8 cellular contexts compared by ENCODE assay signal in genomic region chr18:76256897-76257500, GRCh38.
A peak's percentile ranks its signal among the peaks of the same experiment; 100 is the strongest.
DNase-seq lines count a peak whose midpoint lies in the region; ATAC-seq and TF ChIP-seq lines count a peak whose summit lies in the region.

No MANE protein-coding gene starts in this region.

- TF ChIP-seq CTCF in PC-9 (conservative IDR thresholded peaks at IDR 0.05), result peak; percentile 79
- TF ChIP-seq CTCF in fibroblast of mammary gland (conservative IDR thresholded peaks at IDR 0.05; ENCODE audit: control insufficient read depth, insufficient read depth, low read depth, low read length), result peak; percentile 85
- peak; percentile 82 for TF ChIP-seq CTCF in retinal pigment epithelial cell (conservative IDR thresholded peaks at IDR 0.05; ENCODE audit: low read depth, low read length)

- no peak overlapping the region for H3K27ac ChIP-seq in PC-9

- no peaks in the 10 kb centered on the region for H3K79me2 ChIP-seq in PC-9 (ENCODE audit: low read depth)

- BruUV-seq in PC-9 (replicated peaks; lab: Mats Ljungman, UMichigan), result no TSS peak

- no peaks in the 10 kb centered on the region for H3K4me1 ChIP-seq in PC-9 (replicated peaks; ENCODE audit: insufficient read depth)

- H3K4me2 ChIP-seq in PC-9, result no peak overlapping the region

- H2AFZ ChIP-seq in PC-9, result no peak overlapping the region

- no peaks in the 10 kb centered on the region for H3K9me2 ChIP-seq in PC-9 (ENCODE audit: insufficient read depth)

- CTCF ChIA-PET in PC-9 (lab: Charles Lee), result no interaction called here

- DNase-seq in stimulated activated CD4-positive, alpha-beta T cell treated with anti-CD3 and anti-CD28 coated beads, Interleukin-15, amount 100 ng/mL, for 24 hours, result peak; percentile 4
- no peak for DNase-seq in stimulated activated CD4-positive, alpha-beta T cell treated with anti-CD3 and anti-CD28 coated beads, Interleukin-4, amount 100 ng/mL, for 1 hour
- peak in 1 of 2 experiments; percentile 5 for DNase-seq in PC-9
- DNase-seq in fibroblast of mammary gland (ENCODE audit: low read depth), result peak; percentile 68
- DNase-seq in retinal pigment epithelial cell (ENCODE audit: low read depth), result peak; percentile 16

- H3K36me3 ChIP-seq in PC-9 (ENCODE audit: low read depth), result no peaks in the 10 kb centered on the region

- ATAC-seq in GM19351 (IDR thresholded peaks at IDR 0.05; ENCODE audit: unreplicated experiment), result no peak
- no peak for ATAC-seq in GM19328 (IDR thresholded peaks at IDR 0.05; ENCODE audit: unreplicated experiment)
- no peak for ATAC-seq in HG03135 (IDR thresholded peaks at IDR 0.05; ENCODE audit: unreplicated experiment)

- intact Hi-C loops in PC-9 (cut with micrococcal nuclease; ENCODE audit: unreplicated experiment), result no loop called here

- POLR2A ChIA-PET in PC-9 (lab: Charles Lee; ENCODE audit: unreplicated experiment), result no interaction called here

- H3K9me3 ChIP-seq in PC-9 (ENCODE audit: insufficient read depth, low read depth), result no peaks in the 10 kb centered on the region

- H3K27me3 ChIP-seq in PC-9 (ENCODE audit: insufficient read depth, low read depth), result peaks cover 85% of the 10 kb centered on the region

- H3F3A ChIP-seq in PC-9 (ENCODE audit: insufficient read depth, low read depth), result no peaks in the 10 kb centered on the region

- no peak overlapping the region for H3K4me3 ChIP-seq in PC-9
- H3K4me3 ChIP-seq in fibroblast of mammary gland (ENCODE audit: control insufficient read depth, low read depth, low read length), result no peak overlapping the region
- H3K4me3 ChIP-seq in retinal pigment epithelial cell (ENCODE audit: low read length), result no peak overlapping the region

- no peaks in the 10 kb centered on the region for H4K20me1 ChIP-seq in PC-9 (ENCODE audit: insufficient read depth)
